32 cellular contexts compared by ENCODE assay signal in genomic region chr15:57418640-57419039, GRCh38. TPM values are rescaled to one million over a fixed set of nuclear protein-coding genes. Genes with fewer than 3 reads are reported as not detected.
A peak's percentile ranks its signal among the peaks of the same experiment; 100 is the strongest.
DNase-seq lines count a peak whose midpoint lies in the region; ATAC-seq and TF ChIP-seq lines count a peak whose summit lies in the region.
"Had no signal": no experiment of that assay in that cellular context is flagged by ENCODE, and none has a peak within 500 bp of the region (broad histone marks: within the 10 kb centered on the region; RNA-seq: fewer than 3 reads in every experiment).

No MANE protein-coding gene starts in this region.

- ATAC-seq in stimulated activated naive B cell treated with anti-CD40 and anti-IgM and Interleukin-4, amounts not matched to agents 10 μg/mL and 1 μg/mL and 100 μg/mL, for 72 hours (replicated peaks) = no peak
- ATAC-seq: HCT116, left cardiac atrium, T-cell had no signal

- H3K27ac ChIP-seq in Peyer's patch = no peak overlapping the region
- H3K27ac ChIP-seq: breast epithelium, HL-60, tibial nerve had no signal

- H3K4me1 Mint-ChIP-seq in osteocyte (ENCODE audit: unreplicated experiment) = peaks cover 11% of the 10 kb centered on the region
- H3K4me1 Mint-ChIP-seq in stimulated activated naive B cell treated with anti-CD40 and anti-IgM and Interleukin-4, amounts not matched to agents 10 μg/mL and 1 μg/mL and 100 μg/mL, for 72 hours = peaks cover 10 to 17% of the 10 kb centered on the region in 2 donors
- H3K4me1 Mint-ChIP-seq: activated naive CD4-positive, alpha-beta T cell treated with anti-CD3 and anti-CD28 coated beads, Interleukin-2, amount 10 ng/mL, durations not matched to agents 7 days and 5 days; T-cell had no signal

- no peaks in the 10 kb centered on the region for H3K9me3 ChIP-seq in Peyer's patch
- H3K9me3 ChIP-seq: breast epithelium, Caco-2, tibial nerve had no signal

- no peaks in the 10 kb centered on the region for H3K36me3 ChIP-seq in Peyer's patch
- H3K36me3 ChIP-seq: breast epithelium, tibial nerve had no signal

- no peaks in the 10 kb centered on the region for H3K27me3 ChIP-seq in Peyer's patch
- H3K27me3 ChIP-seq: breast epithelium, tibial nerve had no signal

- no peak overlapping the region for H3K4me3 Mint-ChIP-seq in osteocyte (ENCODE audit: unreplicated experiment)
- no peak overlapping the region for H3K4me3 Mint-ChIP-seq in stimulated activated naive B cell treated with anti-CD40 and anti-IgM and Interleukin-4, amounts not matched to agents 10 μg/mL and 1 μg/mL and 100 μg/mL, for 72 hours
- H3K4me3 Mint-ChIP-seq: activated CD4-positive, alpha-beta memory T cell treated with anti-CD3 and anti-CD28 coated beads for 36 hours; activated naive CD4-positive, alpha-beta T cell treated with anti-CD3 and anti-CD28 coated beads, Interleukin-2, amount 10 ng/mL, durations not matched to agents 7 days and 5 days; naive B cell; T-cell had no signal

- TF ChIP-seq CTCF in osteocyte (IDR thresholded peaks at IDR 0.05) = no peak
- TF ChIP-seq CTCF in Peyer's patch (IDR thresholded peaks at IDR 0.05) = no peak

- H3K4me3 ChIP-seq in Peyer's patch = no peak overlapping the region
- H3K4me3 ChIP-seq: breast epithelium, tibial nerve had no signal

- no peak overlapping the region for H3K27ac Mint-ChIP-seq in osteocyte (ENCODE audit: unreplicated experiment)
- H3K27ac Mint-ChIP-seq in stimulated activated naive B cell treated with anti-CD40 and anti-IgM and Interleukin-4, amounts not matched to agents 10 μg/mL and 1 μg/mL and 100 μg/mL, for 72 hours = no peak overlapping the region
- H3K27ac Mint-ChIP-seq: activated CD4-positive, alpha-beta memory T cell treated with anti-CD3 and anti-CD28 coated beads for 36 hours; activated naive CD4-positive, alpha-beta T cell treated with anti-CD3 and anti-CD28 coated beads, Interleukin-2, amount 10 ng/mL, durations not matched to agents 7 days and 5 days; naive B cell; T-cell had no signal

- H3K27me3 Mint-ChIP-seq in osteocyte (ENCODE audit: unreplicated experiment) = peaks cover 20% of the 10 kb centered on the region
- H3K27me3 Mint-ChIP-seq in stimulated activated naive B cell treated with anti-CD40 and anti-IgM and Interleukin-4, amounts not matched to agents 10 μg/mL and 1 μg/mL and 100 μg/mL, for 72 hours = no peaks in the 10 kb centered on the region

- no peaks in the 10 kb centered on the region for H3K36me3 Mint-ChIP-seq in osteocyte (ENCODE audit: unreplicated experiment)
- H3K36me3 Mint-ChIP-seq in stimulated activated naive B cell treated with anti-CD40 and anti-IgM and Interleukin-4, amounts not matched to agents 10 μg/mL and 1 μg/mL and 100 μg/mL, for 72 hours = no peaks in the 10 kb centered on the region
- H3K36me3 Mint-ChIP-seq: activated CD4-positive, alpha-beta memory T cell treated with anti-CD3 and anti-CD28 coated beads for 36 hours; activated naive CD4-positive, alpha-beta T cell treated with anti-CD3 and anti-CD28 coated beads, Interleukin-2, amount 10 ng/mL, durations not matched to agents 7 days and 5 days; naive B cell; T-cell had no signal

- DNase-seq in Caki2 (ENCODE audit: low read depth) = peak; percentile 32
- peak; percentile 11 for DNase-seq in M059J (ENCODE audit: low read depth)
- DNase-seq in islet precursor cell = peak; percentile 84
- peak; percentile 64 for DNase-seq in osteocyte (ENCODE audit: extremely low spot score, unreplicated experiment)
- no peak for DNase-seq in stimulated activated naive B cell treated with anti-CD40 and anti-IgM and Interleukin-4, amounts not matched to agents 10 μg/mL and 1 μg/mL and 100 μg/mL, for 72 hours
- DNase-seq in Peyer's patch = no peak
- DNase-seq in DMS79 treated with DMSO at 0.1 percent for 48 hours (lab: John Stamatoyannopoulos, UW) = no peak
- DNase-seq: activated CD4-positive, alpha-beta memory T cell treated with anti-CD3 and anti-CD28 coated beads for 36 hours; activated CD4-positive, CD25-positive, alpha-beta regulatory T cell treated with anti-CD3 and anti-CD28 coated beads, Interleukin-2, amount 50 U/mL, for 72 hours; activated CD8-positive, alpha-beta memory T cell treated with anti-CD3 and anti-CD28 coated beads, Interleukin-2, amount 50 U/mL, for 4 hours; activated naive CD4-positive, alpha-beta T cell treated with anti-CD3 and anti-CD28 coated beads, Interleukin-2, amount 10 ng/mL, durations not matched to agents 7 days and 5 days; amniotic stem cell; C1 segment of cervical spinal cord; Caco-2; DND-41; effector CD4-positive, alpha-beta T cell; erythroblast; head of caudate nucleus; left cardiac atrium; mesenchymal stem cell; naive B cell; NCI-H1092 treated with DMSO at 0.1 percent for 48 hours; NCI-H187; NCI-H526 treated with DMSO at 0.1 percent for 48 hours; nucleus accumbens; small intestine; stimulated activated CD4-positive, alpha-beta T cell treated with anti-CD3 and anti-CD28 coated beads, Interleukin-2, amount 100 ng/mL, for 24 hours; T-cell had no signal

- in situ Hi-C loops in Caki2 (cut with HindIII; ENCODE audit: low pct_unique_long_range_greater_than_20kb, low sequenced_read_pairs) = no loop called here

- H3K9me3 Mint-ChIP-seq in osteocyte (ENCODE audit: unreplicated experiment) = peaks cover 4% of the 10 kb centered on the region
- no peaks in the 10 kb centered on the region for H3K9me3 Mint-ChIP-seq in stimulated activated naive B cell treated with anti-CD40 and anti-IgM and Interleukin-4, amounts not matched to agents 10 μg/mL and 1 μg/mL and 100 μg/mL, for 72 hours
- H3K9me3 Mint-ChIP-seq: activated CD4-positive, alpha-beta memory T cell treated with anti-CD3 and anti-CD28 coated beads for 36 hours; activated naive CD4-positive, alpha-beta T cell treated with anti-CD3 and anti-CD28 coated beads, Interleukin-2, amount 10 ng/mL, durations not matched to agents 7 days and 5 days; naive B cell; T-cell had no signal

- no peak for TF ChIP-seq POLR2A in Peyer's patch (IDR thresholded peaks at IDR 0.05)

- H3K4me1 ChIP-seq in Peyer's patch = no peaks in the 10 kb centered on the region
- H3K4me1 ChIP-seq: breast epithelium had no signal

RNA-seq across cellular contexts. Expression of gene CGNL1, which starts 42.3 kb away (rescaled TPM):
- total RNA-seq in Caki2 (2014; rRNA removed; shearing (Covaris generic); ENCODE audit: low replicate concordance) = 0.49 and 0.84 TPM in 2 replicates
- total RNA-seq in M059J (2014; rRNA removed; shearing (Covaris generic)) = 0.12 and 1.3 TPM in 2 replicates
- total RNA-seq in osteocyte (5.5 and 6.2 TPM in 2 replicates), Peyer's patch (1 to 10 TPM; 1.2 to 9.9 (median 2.1) TPM)
- total RNA-seq: activated CD4-positive, alpha-beta memory T cell treated with anti-CD3 and anti-CD28 coated beads for 36 hours had no signal

Comparison
In these comparisons a context has a peak if more than half of its experiments do, and no peak if none do; other contexts are left out.
1. DNase-seq: peak in Caki2 (single experiment), M059J (single experiment), islet precursor cell (single experiment) and osteocyte (single experiment); none in stimulated activated naive B cell treated with anti-CD40 and anti-IgM and Interleukin-4, amounts not matched to agents 10 μg/mL and 1 μg/mL and 100 μg/mL, for 72 hours (single experiment), Peyer's patch (0 of 3) and DMS79 treated with DMSO at 0.1 percent for 48 hours (single experiment).